Comparison of ENCODE assay signal across 22 cellular contexts in the genomic region with DNA sequence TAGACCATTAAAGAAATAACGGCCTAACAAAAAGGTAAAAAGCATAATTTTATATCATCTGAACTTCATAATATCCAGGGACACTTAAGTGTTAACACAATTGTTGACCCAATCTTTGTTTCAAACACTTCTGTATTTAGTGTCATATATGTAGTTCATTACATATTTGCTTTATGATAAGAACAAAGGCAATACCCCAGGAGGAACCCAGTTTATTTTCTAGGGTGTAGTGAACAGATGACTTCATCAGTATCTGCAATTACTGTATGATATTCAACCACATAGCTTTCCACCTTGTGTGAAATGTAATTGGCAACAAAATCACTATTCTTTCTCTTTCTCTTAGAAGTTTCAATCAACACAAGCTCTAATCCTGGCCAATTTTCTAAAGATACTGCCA.
DNase-seq lines count a peak whose midpoint lies in the region; ATAC-seq, FAIRE-seq and TF ChIP-seq lines count a peak whose summit lies in the region.
"Had no signal": no experiment of that assay in that cellular context is flagged by ENCODE, and none has a peak within 500 bp of the region (broad histone marks: within the 10 kb centered on the region; RNA-seq: fewer than 3 reads in every experiment).

No MANE protein-coding gene starts in this region.

- H3K4me1 Mint-ChIP-seq in activated T-cell treated with anti-CD3 and anti-CD28 coated beads, Interleukin-2, amount 50 U/mL, for 72 hours (ENCODE audit: low read depth) = no peaks in the 10 kb centered on the region
- H3K4me1 Mint-ChIP-seq: CD4-positive, alpha-beta memory T cell; CD4-positive, CD25-positive, alpha-beta regulatory T cell; CD8-positive, alpha-beta memory T cell had no signal

- TF ChIP-seq RAD21 in K562 (CRISPR knock-in tag; conservative IDR thresholded peaks at IDR 0.05 in 1 of 2, IDR thresholded peaks at IDR 0.05 in 1 of 2) = no peak

- intact Hi-C loops in K562 (cut with micrococcal nuclease) = loop anchor here (10.0 kb wide), 1 partner anchor 170 kb away; no protein-coding TSS in a partner anchor
- intact Hi-C loops in mucosa of descending colon (cut with DNase I, micrococcal nuclease) = no loop called here

- H3K27ac ChIP-seq in K562 (ENCODE audit: extremely low read depth, low read depth, low read length) = no peak overlapping the region
- H3K27ac ChIP-seq: BLaER1 had no signal

- H3K9me1 ChIP-seq in K562 (ENCODE audit: control insufficient read depth, insufficient read depth, low read length) = no peaks in the 10 kb centered on the region

- H3K4me1 ChIP-seq in K562 (replicated peaks in 1 of 2; ENCODE audit: control insufficient read depth in 2 of 2, insufficient read depth in 2 of 2, low read length in 2 of 2) (no peaks in the 10 kb centered on the region), mucosa of descending colon (ENCODE audit: low read depth) (no peaks in the 10 kb centered on the region)
- H3K4me1 ChIP-seq: BE2C, BLaER1 had no signal

- H3K27me3 Mint-ChIP-seq in activated T-cell treated with anti-CD3 and anti-CD28 coated beads, Interleukin-2, amount 50 U/mL, for 72 hours (ENCODE audit: low read depth) = no peaks in the 10 kb centered on the region

- no peak for ATAC-seq in activated T-cell treated with anti-CD3 and anti-CD28 coated beads, Interleukin-2, amount 50 U/mL, for 72 hours (replicated peaks in 1 of 2)
- ATAC-seq in K562 (no peak), mucosa of descending colon (peak; percentile 71), HG03432 (IDR thresholded peaks at IDR 0.05; ENCODE audit: unreplicated experiment) (no peak)

- no peak overlapping the region for H3K9ac ChIP-seq in K562 (ENCODE audit: insufficient read depth in 1 of 2, low read depth in 2 of 2, low read length in 2 of 2)
- H3K9ac ChIP-seq: BLaER1 had no signal

- H3K4me2 ChIP-seq in K562 (ENCODE audit: insufficient read depth, low read length) = no peak overlapping the region
- H3K4me2 ChIP-seq: BLaER1 had no signal

- H3K79me2 ChIP-seq in K562 (ENCODE audit: control insufficient read depth, insufficient read depth, low read length) = no peaks in the 10 kb centered on the region

- no peak for FAIRE-seq in K562 (lab: Jason Lieb, UNC)
- FAIRE-seq: A204.1, G401.6, GM12891, GM19239 had no signal

- DNase-seq in activated T-cell treated with anti-CD3 and anti-CD28 coated beads, Interleukin-2, amount 50 U/mL, for 72 hours = no peak
- no peak for DNase-seq in activated T-cell treated with anti-CD3 and anti-CD28 coated beads, Interleukin-2, amount 50 U/mL, for 48 hours
- DNase-seq in K562 (ENCODE audit: extremely low read depth in 1 of 4, low spot score in 3 of 4) = no peak
- no peak for DNase-seq in mucosa of descending colon
- no peak for DNase-seq in anterior cingulate cortex (lab: John Stamatoyannopoulos, UW)
- DNase-seq: 8988T; ACHN; BE2C; C1 segment of cervical spinal cord; CD4-positive, alpha-beta memory T cell; CD4-positive, CD25-positive, alpha-beta regulatory T cell; CD8-positive, alpha-beta memory T cell; COR-L47; DMS79 treated with DMSO at 0.1 percent for 48 hours; GF-D8 had no signal

- H3K27ac Mint-ChIP-seq in activated T-cell treated with anti-CD3 and anti-CD28 coated beads, Interleukin-2, amount 50 U/mL, for 72 hours = peak overlapping the region; percentile 52
- H3K27ac Mint-ChIP-seq: CD14-positive monocyte; CD4-positive, alpha-beta memory T cell; CD4-positive, CD25-positive, alpha-beta regulatory T cell; CD8-positive, alpha-beta memory T cell had no signal

- H3K4me3 Mint-ChIP-seq in activated T-cell treated with anti-CD3 and anti-CD28 coated beads, Interleukin-2, amount 50 U/mL, for 72 hours = no peak overlapping the region
- H3K4me3 Mint-ChIP-seq: CD14-positive monocyte; CD4-positive, alpha-beta memory T cell; CD4-positive, CD25-positive, alpha-beta regulatory T cell; CD8-positive, alpha-beta memory T cell had no signal

- POLR2A ChIA-PET in K562 (lab: Yijun Ruan, JAX) = no interaction called here

- H3K27me3 ChIP-seq in K562 (ENCODE audit: control insufficient read depth in 2 of 2, insufficient read depth in 2 of 2, low read length in 2 of 2) = no peaks in the 10 kb centered on the region
- H3K27me3 ChIP-seq: BE2C, BLaER1 had no signal

- H3K36me3 ChIP-seq in K562 (ENCODE audit: control insufficient read depth, insufficient read depth, low read length) = no peaks in the 10 kb centered on the region
- H3K36me3 ChIP-seq in mucosa of descending colon (ENCODE audit: low read depth) = no peaks in the 10 kb centered on the region
- H3K36me3 ChIP-seq: BE2C, BLaER1 had no signal

- no peak for TF ChIP-seq POLR2A in K562 (conservative IDR thresholded peaks at IDR 0.05)

- no peak for TF ChIP-seq EP300 in K562 (IDR thresholded peaks at IDR 0.05; ENCODE audit: low read length)

- WGBS in K562 (ENCODE audit: insufficient coverage, low coverage, missing lambda C conversion rate) = 19% methylated on average over 1 of the region's 1 CpG

- in situ Hi-C loops in K562 (cut with MboI) = no loop called here

- no peaks in the 10 kb centered on the region for H4K20me1 ChIP-seq in K562 (replicated peaks; ENCODE audit: control insufficient read depth, insufficient read depth, low read length)
- H4K20me1 ChIP-seq: BLaER1 had no signal

- BruUV-seq in K562 (replicated peaks; lab: Mats Ljungman, UMichigan) = no TSS peak

- H3K36me3 Mint-ChIP-seq in activated T-cell treated with anti-CD3 and anti-CD28 coated beads, Interleukin-2, amount 50 U/mL, for 72 hours (ENCODE audit: insufficient read depth in 2 of 2) = no peaks in the 10 kb centered on the region
- H3K36me3 Mint-ChIP-seq: CD14-positive monocyte; CD4-positive, alpha-beta memory T cell; CD4-positive, CD25-positive, alpha-beta regulatory T cell had no signal

- no peaks in the 10 kb centered on the region for H3K9me3 ChIP-seq in K562 (replicated peaks; ENCODE audit: control insufficient read depth, insufficient read depth, low read depth, low read length)
- H3K9me3 ChIP-seq in mucosa of descending colon = no peaks in the 10 kb centered on the region
- H3K9me3 ChIP-seq: BE2C, BLaER1 had no signal

- H3K9me3 Mint-ChIP-seq in activated T-cell treated with anti-CD3 and anti-CD28 coated beads, Interleukin-2, amount 50 U/mL, for 72 hours = no peaks in the 10 kb centered on the region
- H3K9me3 Mint-ChIP-seq: CD8-positive, alpha-beta memory T cell had no signal

- H3K4me3 ChIP-seq in K562 = no peak overlapping the region
- no peak overlapping the region for H3K4me3 ChIP-seq in mucosa of descending colon
- H3K4me3 ChIP-seq: BLaER1 had no signal

- TF ChIP-seq CTCF in K562 (IDR thresholded peaks at IDR 0.05 in 2 of 3, conservative IDR thresholded peaks at IDR 0.05 in 1 of 3; ENCODE audit: insufficient read depth in 2 of 3, low read depth in 1 of 3, low read length in 3 of 3) (no peak), mucosa of descending colon (IDR thresholded peaks at IDR 0.05) (no peak)

- CTCF ChIA-PET in K562 (lab: Yijun Ruan, JAX; ENCODE audit: low intra/inter-chr PET ratio) = no interaction called here

- H2AFZ ChIP-seq in K562 (ENCODE audit: low read depth, low read length) = 0 out of 2 replicates have a peak overlapping the region, but pooled peaks have one; percentile 24

TF ChIP-seq in K562, 482 proteins besides CTCF, POLR2A, EP300 and RAD21:
- TF ChIP-seq STAT5A (IDR thresholded peaks at IDR 0.05; ENCODE audit: borderline replicate concordance, low read length) (no peak), ZFP1 (CRISPR knock-in tag; IDR thresholded peaks at IDR 0.05) (no peak), RBM39 (optimal IDR thresholded peaks at IDR 0.05; ENCODE audit: low read depth, low read length) (no peak)
